In genomic region chr3:2595486-2595885, GRCh38 we compare ENCODE assay signal across 1 cellular context.
TF ChIP-seq lines count a peak whose summit lies in the region.

No MANE protein-coding gene starts in this region.

TF ChIP-seq in GM12878, 131 proteins besides CTCF, POLR2A, EP300 and RAD21:
- TF ChIP-seq SRF (IDR thresholded peaks at IDR 0.05; ENCODE audit: low read depth in 2 of 2, low read length in 2 of 2): no peak
- no peak for TF ChIP-seq RCOR1 (conservative IDR thresholded peaks at IDR 0.05; ENCODE audit: low read depth, low read length)
- no peak for TF ChIP-seq TARDBP (IDR thresholded peaks at IDR 0.05; ENCODE audit: borderline replicate concordance)
- TF ChIP-seq BCL11A (IDR thresholded peaks at IDR 0.05; ENCODE audit: low read depth, low read length): no peak
- no peak for TF ChIP-seq ATF3 (IDR thresholded peaks at IDR 0.05; ENCODE audit: borderline replicate concordance, extremely low read depth, low read depth, low read length)
- no peak for TF ChIP-seq PRDM15 (CRISPR knock-in tag; IDR thresholded peaks at IDR 0.05)
- no peak for TF ChIP-seq KLF5 (IDR thresholded peaks at IDR 0.05; ENCODE audit: partially characterized antibody)
- no peak for TF ChIP-seq NKRF (conservative IDR thresholded peaks at IDR 0.05)
- no peak for TF ChIP-seq TCF12 (IDR thresholded peaks at IDR 0.05; ENCODE audit: low read depth, low read length)
- no peak for TF ChIP-seq NR2C1 (IDR thresholded peaks at IDR 0.05)
